ENCODE assay signal across 17 cellular contexts in the genomic region with DNA sequence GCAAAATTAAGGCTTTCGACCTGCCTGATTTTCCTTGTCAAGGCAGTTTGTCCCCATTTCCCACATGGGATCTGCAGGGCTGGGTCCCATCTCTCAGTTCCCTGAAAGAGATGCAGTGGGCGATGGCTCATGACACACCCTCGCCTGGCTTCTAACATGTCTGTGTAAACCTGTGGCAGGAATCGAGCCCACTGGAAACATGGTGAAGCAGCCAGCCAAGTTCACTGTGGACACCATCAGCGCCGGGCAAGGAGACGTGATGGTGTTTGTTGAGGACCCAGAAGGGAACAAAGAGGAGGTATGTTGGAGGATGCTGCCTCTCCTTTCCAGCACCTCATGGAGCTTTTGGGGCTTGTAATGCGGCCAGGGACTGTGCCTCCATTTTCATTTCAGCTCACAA.
"Had no signal": no experiment of that assay in that cellular context is flagged by ENCODE, and none has a peak within 500 bp of the region (broad histone marks: within the 10 kb centered on the region; RNA-seq: fewer than 3 reads in every experiment).

No MANE protein-coding gene starts in this region.

- H3K27me3 Mint-ChIP-seq: naive thymus-derived CD8-positive, alpha-beta T cell had no signal

- H3K36me3 ChIP-seq: gastrocnemius medialis, neutrophil had no signal

- H3K4me3 Mint-ChIP-seq: naive thymus-derived CD8-positive, alpha-beta T cell had no signal

- ATAC-seq: mucosa of descending colon; naive thymus-derived CD8-positive, alpha-beta T cell had no signal

- H3K27ac ChIP-seq: colonic mucosa, gastrocnemius medialis, neutrophil, psoas muscle, skin epidermis, upper lobe of right lung, vagina had no signal

- DNase-seq: colonic mucosa; gastrocnemius medialis; heart right ventricle; hypothalamus; mammary epithelial cell; mucosa of descending colon; naive thymus-derived CD8-positive, alpha-beta T cell; psoas muscle; retina; stimulated activated CD4-positive, alpha-beta T cell treated with anti-CD3 and anti-CD28 coated beads, Interleukin-12 subunit alpha, Interleukin-12 subunit beta, amount 100 ng/mL, for 4 hours; stimulated activated naive CD4-positive, alpha-beta T cell; stomach; substantia nigra; upper lobe of right lung had no signal

- H3K27me3 ChIP-seq: colonic mucosa, gastrocnemius medialis, heart right ventricle, neutrophil, stomach, upper lobe of right lung, vagina had no signal

- H3K27ac Mint-ChIP-seq: naive thymus-derived CD8-positive, alpha-beta T cell had no signal

- H3K4me3 ChIP-seq: colonic mucosa, gastrocnemius medialis, heart right ventricle, mucosa of descending colon, psoas muscle, skin epidermis, stomach, upper lobe of right lung, vagina had no signal

- H3K4me1 ChIP-seq: colonic mucosa, upper lobe of right lung, vagina had no signal

- H3K9me3 Mint-ChIP-seq: naive thymus-derived CD8-positive, alpha-beta T cell had no signal

- H3K9me3 ChIP-seq: colonic mucosa, gastrocnemius medialis, heart right ventricle, mucosa of descending colon, neutrophil, psoas muscle, stomach, upper lobe of right lung, vagina had no signal
